In the genomic region with DNA sequence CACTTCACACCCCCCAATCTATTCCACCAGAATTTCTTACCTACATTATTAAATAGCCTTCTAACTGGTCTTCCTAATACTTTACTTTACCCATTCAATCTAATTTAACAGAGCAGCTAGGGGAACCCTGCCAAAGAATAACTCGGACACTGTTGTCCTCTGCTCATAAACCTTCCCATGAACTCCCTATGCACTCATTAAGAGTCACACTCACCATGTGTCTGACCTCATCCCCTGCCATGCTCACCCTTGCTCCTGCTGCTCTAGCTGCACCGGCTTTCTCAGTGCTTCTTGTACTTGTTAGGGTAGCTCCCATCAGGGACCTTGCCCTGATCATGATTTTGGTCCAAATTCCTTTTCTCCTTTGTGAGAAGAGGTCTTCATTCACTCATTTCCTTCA, we compare ENCODE assay signal across 29 cellular contexts. TPM values are rescaled to one million over a fixed set of nuclear protein-coding genes. Genes with fewer than 3 reads are reported as not detected.
"Had no signal": no experiment of that assay in that cellular context is flagged by ENCODE, and none has a peak within 500 bp of the region (broad histone marks: within the 10 kb centered on the region; RNA-seq: fewer than 3 reads in every experiment).

No MANE protein-coding gene starts in this region.

- H3K27me3 ChIP-seq: dorsolateral prefrontal cortex, left lung, pancreas, uterus had no signal

- H3K9me3 ChIP-seq: left lung, pancreas, prostate gland, thoracic aorta, uterus had no signal

- DNase-seq: activated CD4-positive, alpha-beta T cell treated with anti-CD3 and anti-CD28 coated beads for 36 hours; activated CD4-positive, alpha-beta T cell treated with anti-CD3 and anti-CD28 coated beads, Interleukin-2, amount 50 U/mL, for 4 hours; activated CD4-positive, CD25-positive, alpha-beta regulatory T cell; activated effector memory CD4-positive, alpha-beta T cell treated with Interleukin-2 at 50 U/mL for 16 hours; activated naive CD4-positive, alpha-beta T cell treated with Interleukin-2 at 50 U/mL for 16 hours; activated T-cell treated with anti-CD3 and anti-CD28 coated beads for 4 hours; activated T-cell treated with anti-CD3 and anti-CD28 coated beads, Interleukin-2, amount 50 U/mL, for 72 hours; anterior cingulate cortex; dorsolateral prefrontal cortex; effector memory CD4-positive, alpha-beta T cell; head of caudate nucleus; hippocampal formation; immature natural killer cell; kidney; left lung; mammary epithelial cell; midbrain; naive thymus-derived CD4-positive, alpha-beta T cell; nucleus accumbens; pancreas; retina; stimulated activated CD4-positive, alpha-beta T cell treated with anti-CD3 and anti-CD28 coated beads, Interleukin-4, amount 100 ng/mL, for 1 hour; T-helper 17 cell; uterus had no signal

- ATAC-seq: activated CD4-positive, alpha-beta T cell treated with anti-CD3 and anti-CD28 coated beads for 36 hours; activated T-cell treated with anti-CD3 and anti-CD28 coated beads, Interleukin-2, amount 50 U/mL, for 72 hours; left lung; naive thymus-derived CD4-positive, alpha-beta T cell; pancreas; stimulated activated effector memory CD8-positive, alpha-beta T cell treated with anti-CD3 and anti-CD28 coated beads, Interleukin-12 subunit alpha, Interleukin-12 subunit beta, amount 100 ng/mL, for 72 hours; T-helper 17 cell had no signal

- H3K27ac ChIP-seq: dorsolateral prefrontal cortex, left lung, pancreas, prostate gland, thoracic aorta, uterus had no signal

- H3K4me3 ChIP-seq: dorsolateral prefrontal cortex, left lung, pancreas, prostate gland, thoracic aorta, uterus had no signal

- H3K4me1 ChIP-seq: left lung, prostate gland, uterus had no signal

- H3K36me3 ChIP-seq: left lung, pancreas, prostate gland, thoracic aorta, uterus had no signal

- FAIRE-seq: bronchial epithelial cell, colon had no signal

RNA-seq across cellular contexts. Expression of a gene that starts 54.6 kb away (rescaled TPM):
- total RNA-seq: activated CD4-positive, alpha-beta T cell treated with anti-CD3 and anti-CD28 coated beads for 36 hours had no signal
- polyA plus RNA-seq: naive thymus-derived CD4-positive, alpha-beta T cell had no signal
